Comparison of ENCODE assay signal across 13 cellular contexts in the genomic region with DNA sequence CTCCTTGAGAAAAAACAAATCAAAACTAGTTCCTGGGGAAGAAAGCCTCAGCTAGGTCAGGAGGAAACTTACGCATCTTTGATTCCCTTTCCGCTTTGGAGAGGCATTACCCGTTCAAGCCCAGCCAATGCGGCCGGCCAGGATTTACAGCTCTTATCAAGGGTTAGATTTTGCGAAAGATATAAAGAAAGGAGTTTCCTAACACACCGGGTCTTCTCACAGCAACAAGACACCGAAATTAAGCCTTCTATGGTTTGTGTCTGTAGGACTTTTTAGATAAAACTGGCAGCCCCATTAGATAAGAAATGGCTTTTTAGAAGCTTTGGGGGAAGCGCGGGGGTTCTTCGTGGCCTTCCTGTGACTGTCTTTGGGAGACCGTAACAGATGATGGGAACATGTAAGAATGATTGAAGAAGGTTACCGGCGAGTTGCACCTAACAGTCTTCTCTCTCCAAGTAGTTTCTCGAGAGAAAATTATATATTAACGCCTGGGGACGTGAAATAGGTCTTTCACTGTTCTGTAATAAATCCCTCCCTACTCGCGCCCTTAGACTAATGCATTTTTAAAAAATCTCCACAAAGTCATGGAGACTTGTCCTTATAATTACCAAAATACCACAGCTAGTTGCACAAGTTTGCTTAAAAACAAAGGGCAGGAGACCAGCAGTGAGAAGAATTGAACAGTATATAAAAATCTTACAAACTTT. TPM values are rescaled to one million over a fixed set of nuclear protein-coding genes. Genes with fewer than 3 reads are reported as not detected.
DNase-seq lines count a peak whose midpoint lies in the region; ATAC-seq, FAIRE-seq and TF ChIP-seq lines count a peak whose summit lies in the region.
"Had no signal": no experiment of that assay in that cellular context is flagged by ENCODE, and none has a peak within 500 bp of the region (broad histone marks: within the 10 kb centered on the region; RNA-seq: fewer than 3 reads in every experiment).

No MANE protein-coding gene starts in this region.

- H3K4me2 ChIP-seq in PC-3 (ENCODE audit: low read length), result peak overlapping the region; percentile 98

- H3K9me2 ChIP-seq in PC-3 (replicated peaks; ENCODE audit: low read length), result no peaks in the 10 kb centered on the region

- CTCF ChIA-PET in PC-3 (lab: Charles Lee), result interaction anchor here (0.7 kb wide), 3 partner anchors 48 to 480 kb away, joined by 7 to 11 read pairs (median 8); no protein-coding TSS in a partner anchor

- DNase-seq in DMS53 (lab: John Stamatoyannopoulos, UW) (peak; percentile 49), DMS53 treated with DMSO at 0.1 percent for 48 hours (lab: John Stamatoyannopoulos, UW; ENCODE audit: unreplicated experiment) (no peak), PC-3 (no peak), foreskin fibroblast (peak in 1 of 2 donors; percentile 76), sigmoid colon (no peak), NCI-H82 treated with DMSO at 0.1 percent for 48 hours (lab: John Stamatoyannopoulos, UW; ENCODE audit: unreplicated experiment) (no peak), GM12891 (ENCODE audit: insufficient read length, low spot score) (no peak)
- DNase-seq in stimulated activated naive CD4-positive, alpha-beta T cell (lab: John Stamatoyannopoulos, UW), result no peak
- DNase-seq: NCI-H2029 treated with DMSO at 0.1 percent for 48 hours, testis had no signal

- no peak for TF ChIP-seq CTCF in PC-3 (conservative IDR thresholded peaks at IDR 0.05; ENCODE audit: low read depth, low read length)
- TF ChIP-seq CTCF in foreskin fibroblast (IDR thresholded peaks at IDR 0.05; ENCODE audit: low read depth, low read length), result no peak
- TF ChIP-seq CTCF in sigmoid colon (IDR thresholded peaks at IDR 0.05), result no peak

- H3F3A ChIP-seq in PC-3 (ENCODE audit: low read length, unreplicated experiment), result no peaks in the 10 kb centered on the region

- no peak for ATAC-seq in PC-3

- H3K27me3 ChIP-seq in PC-3 (ENCODE audit: low read length) (no peaks in the 10 kb centered on the region), sigmoid colon (peaks cover 0 to 95% (median 10%) of the 10 kb centered on the region in 3 donors)
- H3K27me3 ChIP-seq: testis had no signal

- H3K36me3 ChIP-seq in PC-3 (ENCODE audit: low read depth, low read length) (no peaks in the 10 kb centered on the region), sigmoid colon (no peaks in the 10 kb centered on the region)

- H3K4me3 ChIP-seq in PC-3 (ENCODE audit: low read length) (peak overlapping the region; percentile 86), foreskin fibroblast (ENCODE audit: low read depth in 1 of 2, low read length in 2 of 2) (peak overlapping the region; percentile 58 to 92), sigmoid colon (peak overlapping the region; percentile 52 to 68 (median 56))
- H3K4me3 ChIP-seq: lung had no signal

- TF ChIP-seq POLR2A in sigmoid colon (IDR thresholded peaks at IDR 0.05) (no peak), GM12891 (IDR thresholded peaks at IDR 0.05; ENCODE audit: low read depth, low read length) (no peak)

- peaks cover 26% of the 10 kb centered on the region for H3K4me1 ChIP-seq in PC-3 (ENCODE audit: insufficient read depth, low read length)
- H3K4me1 ChIP-seq in sigmoid colon, result peaks cover 0 to 16% (median 5%) of the 10 kb centered on the region in 4 donors

- peaks cover 27% of the 10 kb centered on the region for H3K79me2 ChIP-seq in PC-3 (ENCODE audit: low read length)

- 9 to 10% methylated on average over 19 of the region's 19 CpGs for WGBS in sigmoid colon, 2 donors

- peak overlapping the region; percentile 70; the same call in 1 of the 2 replicates for H3K9ac ChIP-seq in PC-3 (ENCODE audit: low read length)

- H2AFZ ChIP-seq in PC-3 (ENCODE audit: low read length), result peak overlapping the region; percentile 51

- no peaks in the 10 kb centered on the region for H3K9me3 ChIP-seq in PC-3 (ENCODE audit: low read length)
- H3K9me3 ChIP-seq in sigmoid colon, result no peaks in the 10 kb centered on the region
- H3K9me3 ChIP-seq: testis had no signal

- no peaks in the 10 kb centered on the region for H4K20me1 ChIP-seq in PC-3 (ENCODE audit: low read length)

- POLR2A ChIA-PET in PC-3 (lab: Charles Lee; ENCODE audit: unreplicated experiment), result no interaction called here

- no TSS peak for BruUV-seq in PC-3 (replicated peaks; lab: Mats Ljungman, UMichigan)

- no peak for FAIRE-seq in GM12891 (lab: Jason Lieb, UNC)
- FAIRE-seq: A204.1 had no signal

- H3K27ac ChIP-seq in PC-3 (ENCODE audit: low read length), result no peak overlapping the region
- peak overlapping the region in 2 of 4 donors; percentile 83 to 86 for H3K27ac ChIP-seq in sigmoid colon
- H3K27ac ChIP-seq: testis had no signal

- intact Hi-C loops in PC-3 (cut with micrococcal nuclease), result loop anchor here (2.0 to 10.0 kb wide), 6 partner anchors 51 to 625 kb away; no protein-coding TSS in a partner anchor
- intact Hi-C loops in sigmoid colon (cut with DNase I), result loop anchor here (5.0 to 10.0 kb wide), 2 partner anchors 35 to 417 kb away; no protein-coding TSS in a partner anchor

- TF ChIP-seq EP300 in sigmoid colon (IDR thresholded peaks at IDR 0.05), result no peak

TF ChIP-seq in GM12891, 5 proteins besides CTCF, POLR2A, EP300 and RAD21:
- TF ChIP-seq SPI1 (IDR thresholded peaks at IDR 0.05; ENCODE audit: low read depth, low read length) (no peak), PAX5 (IDR thresholded peaks at IDR 0.05; ENCODE audit: insufficient read depth, low read length, severe bottlenecking) (no peak), TAF1 (IDR thresholded peaks at IDR 0.05; ENCODE audit: low read depth, low read length) (no peak), POLR2AphosphoS5 (IDR thresholded peaks at IDR 0.05; ENCODE audit: low read depth, low read length) (no peak), POU2F2 (IDR thresholded peaks at IDR 0.05; ENCODE audit: low read depth, low read length) (no peak)

RNA-seq across cellular contexts. Expression of gene ISL1, which starts 1.3 kb away (rescaled TPM):
- total RNA-seq in PC-3 (2014; rRNA removed) (1.4 and 1.5 TPM in 2 replicates), sigmoid colon (1 to 10 TPM in 3 of 4 donors, under 1 TPM in 1; 0.81 to 1.2 (median 1.1) TPM)
- 1 to 10 TPM in 1 of 3 donors, under 1 TPM in 2; 0.46 to 1.2 (median 0.48) TPM for polyA plus RNA-seq in sigmoid colon
- not detected for polyA plus RNA-seq in GM12891 (2012; ENCODE audit: low read depth, missing spikeins)
- total RNA-seq: activated T-helper 1 cell treated with anti-CD3 and anti-CD28 coated beads, Interleukin-12 subunit alpha, Interleukin-12 subunit beta, Interleukin-2, Interleukin-4 antibody, amounts not matched to agents 30 ng/mL and 10 ng/mL and 1 ng/mL, durations not matched to agents 14 hours and 24 hours and 36 hours had no signal
